Comparison of ENCODE assay signal across 19 cellular contexts in the genomic region with DNA sequence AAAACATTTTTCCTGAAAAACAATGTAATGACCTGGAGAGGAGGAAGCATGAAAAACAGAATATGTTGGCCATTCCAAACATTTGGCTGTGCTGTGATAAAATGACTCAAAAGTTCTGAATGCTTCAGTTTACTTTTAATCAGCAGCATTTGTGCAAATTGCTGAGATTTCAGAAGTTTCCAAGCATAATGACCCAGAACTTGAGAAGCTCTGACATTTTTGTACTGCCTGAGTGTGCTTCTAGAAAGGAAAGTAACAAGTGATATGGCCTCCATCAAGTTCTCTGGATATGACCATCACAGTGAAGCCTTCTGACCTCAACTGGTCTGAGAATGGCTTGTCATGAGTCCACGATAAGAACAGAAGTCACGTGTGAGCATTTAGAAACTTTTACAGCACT.
DNase-seq lines count a peak whose midpoint lies in the region; ATAC-seq and TF ChIP-seq lines count a peak whose summit lies in the region.
"Had no signal": no experiment of that assay in that cellular context is flagged by ENCODE, and none has a peak within 500 bp of the region (broad histone marks: within the 10 kb centered on the region; RNA-seq: fewer than 3 reads in every experiment).

No MANE protein-coding gene starts in this region.

- no peaks in the 10 kb centered on the region for H3K27me3 ChIP-seq in Caco-2 (replicated peaks; ENCODE audit: control insufficient read depth, insufficient read depth, low read length)

- no TSS peak for BruUV-seq in Caco-2 (replicated peaks; lab: Mats Ljungman, UMichigan)

- no peak overlapping the region for H3K4me3 ChIP-seq in fibroblast of mammary gland (ENCODE audit: control insufficient read depth, low read depth, low read length)
- no peak overlapping the region for H3K4me3 ChIP-seq in retinal pigment epithelial cell (ENCODE audit: low read length)
- no peak overlapping the region for H3K4me3 ChIP-seq in Caco-2 (ENCODE audit: low read depth, low read length)
- H3K4me3 ChIP-seq: GM23338, K562 had no signal

- H3K9me3 Mint-ChIP-seq in Caco-2 (ENCODE audit: unreplicated experiment) = no peaks in the 10 kb centered on the region
- H3K9me3 Mint-ChIP-seq: GM23338 had no signal

- H3K36me3 Mint-ChIP-seq in Caco-2 (ENCODE audit: insufficient read depth, unreplicated experiment) = no peaks in the 10 kb centered on the region
- H3K36me3 Mint-ChIP-seq: CD8-positive, alpha-beta memory T cell had no signal

- no peaks in the 10 kb centered on the region for H3K4me1 ChIP-seq in Caco-2

- H3K4me1 Mint-ChIP-seq in Caco-2 (ENCODE audit: low read depth, unreplicated experiment) = no peaks in the 10 kb centered on the region
- H3K4me1 Mint-ChIP-seq: CD8-positive, alpha-beta memory T cell; GM23338 had no signal

- DNase-seq in GM03348 (ENCODE audit: low spot score) (peak; percentile 5), astrocyte of the hippocampus (ENCODE audit: low read depth, low spot score) (peak; percentile 49), fibroblast of mammary gland (ENCODE audit: low read depth) (peak; percentile 12), retinal pigment epithelial cell (ENCODE audit: low read depth) (peak; percentile 29), ecto neural progenitor cell (ENCODE audit: low spot score) (no peak), Caco-2 (no peak)
- DNase-seq: C1 segment of cervical spinal cord; CD8-positive, alpha-beta memory T cell; DMS79 treated with DMSO at 0.1 percent for 48 hours; NCI-H1694 treated with DMSO at 0.1 percent for 48 hours; NCI-H2227 treated with DMSO at 0.1 percent for 48 hours; NCI-H510A treated with DMSO at 0.1 percent for 48 hours; NCI-H774; SK-N-SH had no signal

- CTCF ChIA-PET in Caco-2 (lab: Charles Lee) = no interaction called here

- H3K36me3 ChIP-seq in Caco-2 (ENCODE audit: control insufficient read depth, insufficient read depth, low read length) = no peaks in the 10 kb centered on the region

- no peak for ATAC-seq in HG03354 (IDR thresholded peaks at IDR 0.05; ENCODE audit: poor library complexity, severe bottlenecking, unreplicated experiment)
- ATAC-seq: GM23338, HCT116, K562, Right ventricle myocardium inferior had no signal

- TF ChIP-seq CTCF in fibroblast of mammary gland (conservative IDR thresholded peaks at IDR 0.05; ENCODE audit: control insufficient read depth, insufficient read depth, low read depth, low read length) (no peak), retinal pigment epithelial cell (conservative IDR thresholded peaks at IDR 0.05; ENCODE audit: low read depth, low read length) (no peak), Caco-2 (IDR thresholded peaks at IDR 0.05; ENCODE audit: insufficient read depth in 1 of 2, low read depth in 1 of 2, low read length in 1 of 2, severe bottlenecking in 1 of 2, unreplicated experiment in 1 of 2) (no peak)

- POLR2A ChIA-PET in Caco-2 (lab: Charles Lee) = no interaction called here

- H3K27me3 Mint-ChIP-seq in Caco-2 (ENCODE audit: insufficient read depth, unreplicated experiment) = no peaks in the 10 kb centered on the region
- H3K27me3 Mint-ChIP-seq: CD8-positive, alpha-beta memory T cell had no signal

- no peaks in the 10 kb centered on the region for H3K9me3 ChIP-seq in Caco-2
- H3K9me3 ChIP-seq: SK-N-SH had no signal

- H3K27ac Mint-ChIP-seq in Caco-2 (ENCODE audit: unreplicated experiment) = no peak overlapping the region
- H3K27ac Mint-ChIP-seq: CD8-positive, alpha-beta memory T cell; GM23338 had no signal

- H3K4me3 Mint-ChIP-seq in Caco-2 (ENCODE audit: unreplicated experiment) = no peak overlapping the region
- H3K4me3 Mint-ChIP-seq: CD8-positive, alpha-beta memory T cell; GM23338 had no signal

- intact Hi-C loops in Caco-2 (cut with micrococcal nuclease; ENCODE audit: unreplicated experiment) = no loop called here

Comparison
In these comparisons a context has a peak if more than half of its experiments do, and no peak if none do; other contexts are left out.
1. DNase-seq: peak in GM03348 (single experiment), astrocyte of the hippocampus (single experiment), fibroblast of mammary gland (single experiment) and retinal pigment epithelial cell (single experiment); none in ecto neural progenitor cell (single experiment) and Caco-2 (0 of 2).